ENCODE assay signal across 9 cellular contexts in genomic region chr5:181205735-181206401, GRCh38. TPM values are rescaled to one million over a fixed set of nuclear protein-coding genes. Genes with fewer than 3 reads are reported as not detected.
A peak's percentile ranks its signal among the peaks of the same experiment; 100 is the strongest.
DNase-seq lines count a peak whose midpoint lies in the region; ATAC-seq, FAIRE-seq and TF ChIP-seq lines count a peak whose summit lies in the region.
"Had no signal": no experiment of that assay in that cellular context is flagged by ENCODE, and none has a peak within 500 bp of the region (broad histone marks: within the 10 kb centered on the region; RNA-seq: fewer than 3 reads in every experiment).

No MANE protein-coding gene starts in this region.

- no peak overlapping the region for H2AK5ac ChIP-seq in H9 (ENCODE audit: insufficient read length, low read length)

- H3K4me1 ChIP-seq in H9 (ENCODE audit: insufficient read depth, low read length) (no peaks in the 10 kb centered on the region), left ventricle myocardium inferior (peaks cover 39% of the 10 kb centered on the region), small intestine (ENCODE audit: control insufficient read depth in 2 of 2, insufficient read depth in 1 of 2, low read depth in 1 of 2, low read length in 1 of 2) (no peaks in the 10 kb centered on the region)

- H4K20me1 ChIP-seq in H9 (ENCODE audit: control insufficient read depth, insufficient read depth, insufficient read length), result no peaks in the 10 kb centered on the region

- intact Hi-C loops in left ventricle myocardium inferior (cut with micrococcal nuclease), result no loop called here

- peaks cover 26% of the 10 kb centered on the region; the same call in 1 of the 2 replicates for H3K27me3 ChIP-seq in H9 (ENCODE audit: insufficient read depth, low read length)
- H3K27me3 ChIP-seq in left ventricle myocardium inferior (ENCODE audit: low read depth), result no peaks in the 10 kb centered on the region
- H3K27me3 ChIP-seq in small intestine (ENCODE audit: control insufficient read depth in 2 of 2, insufficient read depth in 2 of 2, low read length in 2 of 2), result no peaks in the 10 kb centered on the region

- H3K27me3 Mint-ChIP-seq in H9 (ENCODE audit: low read depth), result peaks cover 64% of the 10 kb centered on the region
- peaks cover 32% of the 10 kb centered on the region for H3K27me3 Mint-ChIP-seq in activated T-cell treated with anti-CD3 and anti-CD28 coated beads, Interleukin-2, amount 50 U/mL, for 24 hours

- peak overlapping the region; percentile 92 to 99 for H3K4me3 Mint-ChIP-seq in H9
- peak overlapping the region; percentile 84 for H3K4me3 Mint-ChIP-seq in activated T-cell treated with anti-CD3 and anti-CD28 coated beads, Interleukin-2, amount 50 U/mL, for 24 hours

- no peak overlapping the region for H4K5ac ChIP-seq in H9 (ENCODE audit: insufficient read length, low read depth, low read length)

- no peak overlapping the region for H2AFZ ChIP-seq in H9 (ENCODE audit: low read length)

- H4K91ac ChIP-seq in H9 (ENCODE audit: insufficient read length, low read depth, low read length), result no peak overlapping the region

- no peak overlapping the region for H4K8ac ChIP-seq in H9 (replicated peaks; ENCODE audit: insufficient read length, low read depth, low read length)

- H3K4me2 ChIP-seq in H9 (ENCODE audit: insufficient read depth, insufficient read length, low read length), result peak overlapping the region; percentile 92

- peaks cover 0 to 8% (median 0%) of the 10 kb centered on the region in 3 experiments; a peak in 2 of 7 replicates for H3K36me3 Mint-ChIP-seq in H9 (ENCODE audit: insufficient read depth in 1 of 3, low read depth in 3 of 3)
- H3K36me3 Mint-ChIP-seq in activated T-cell treated with anti-CD3 and anti-CD28 coated beads, Interleukin-2, amount 50 U/mL, for 24 hours (ENCODE audit: low read depth), result peaks cover 4% of the 10 kb centered on the region

- no peak overlapping the region for H2BK12ac ChIP-seq in H9 (ENCODE audit: insufficient read length, low read depth, low read length)

- no peaks in the 10 kb centered on the region for H3K79me2 ChIP-seq in H9 (ENCODE audit: insufficient read depth, low read length)

- no peak overlapping the region for H2BK15ac ChIP-seq in H9 (ENCODE audit: low read depth, low read length)

- H3K27ac ChIP-seq in H9 (ENCODE audit: insufficient read length, low read depth, low read length), result no peak overlapping the region
- peak overlapping the region; percentile 90 for H3K27ac ChIP-seq in left ventricle myocardium inferior (replicated peaks)
- H3K27ac ChIP-seq in small intestine (ENCODE audit: low read depth in 1 of 2, low read length in 1 of 2), result no peak overlapping the region

- no peak for ATAC-seq in GM18867 (IDR thresholded peaks at IDR 0.05; ENCODE audit: unreplicated experiment)

- peaks cover 22 to 31% of the 10 kb centered on the region in 2 experiments for H3K4me1 Mint-ChIP-seq in H9
- H3K4me1 Mint-ChIP-seq in activated T-cell treated with anti-CD3 and anti-CD28 coated beads, Interleukin-2, amount 50 U/mL, for 24 hours (ENCODE audit: low read depth), result peaks cover 36% of the 10 kb centered on the region

- H3K18ac ChIP-seq in H9 (ENCODE audit: insufficient read length, low read depth, low read length), result no peak overlapping the region

- H2BK20ac ChIP-seq in H9 (ENCODE audit: low read depth, low read length, poor library complexity, severe bottlenecking), result no peak overlapping the region

- peak overlapping the region; percentile 73 for H3K4me3 ChIP-seq in left ventricle myocardium inferior
- peak overlapping the region; percentile 4 to 55 for H3K4me3 ChIP-seq in small intestine (ENCODE audit: low read depth in 1 of 2, low read length in 2 of 2)

- TF ChIP-seq CTCF in H9 (conservative IDR thresholded peaks at IDR 0.05) (no peak), left ventricle myocardium inferior (IDR thresholded peaks at IDR 0.05; ENCODE audit: borderline replicate concordance) (no peak)

- peaks cover 26% of the 10 kb centered on the region for H3K23me2 ChIP-seq in H9 (ENCODE audit: insufficient read length, low read depth, low read length, poor library complexity, severe bottlenecking)

- peak overlapping the region; percentile 62 for H3K9ac ChIP-seq in H9 (ENCODE audit: extremely low read depth, insufficient read length, low read length)

- H3T11ph ChIP-seq in H9 (ENCODE audit: low read length), result no peak overlapping the region

- no peak for FAIRE-seq in small intestine (lab: Jason Lieb, UNC)

- no peaks in the 10 kb centered on the region for H3K79me1 ChIP-seq in H9 (ENCODE audit: insufficient read depth, low read depth, low read length, poor library complexity, severe bottlenecking)

- no peak overlapping the region for H3K4ac ChIP-seq in H9 (ENCODE audit: low read depth, low read length)

- H3K56ac ChIP-seq in H9 (ENCODE audit: insufficient read length, low read depth, low read length), result no peak overlapping the region

- no peaks in the 10 kb centered on the region for H3K9me3 ChIP-seq in H9 (ENCODE audit: control insufficient read depth, low read depth, low read length)
- H3K9me3 ChIP-seq in left ventricle myocardium inferior (replicated peaks), result no peaks in the 10 kb centered on the region
- H3K9me3 ChIP-seq in small intestine (ENCODE audit: control insufficient read depth, low read depth), result no peaks in the 10 kb centered on the region

- no CpG with 5 or more reads among the region's 30 CpGs for WGBS in H9 (ENCODE audit: extremely low coverage, insufficient read length, low lambda C conversion rate)
- WGBS in small intestine, 3 donors, result 4 to 8% (median 6%) methylated on average over 30 of the region's 30 CpGs

- H2BK120ac ChIP-seq in H9 (ENCODE audit: low read depth, low read length, poor library complexity, severe bottlenecking), result no peak overlapping the region

- no peak overlapping the region for H2BK5ac ChIP-seq in H9 (ENCODE audit: insufficient read length, low read length)

- H3K36me3 ChIP-seq in left ventricle myocardium inferior, result no peaks in the 10 kb centered on the region
- H3K36me3 ChIP-seq in small intestine (ENCODE audit: control insufficient read depth in 2 of 2, insufficient read depth in 2 of 2, low read length in 2 of 2), result no peaks in the 10 kb centered on the region

- no peak for DNase-seq in H9
- peak; percentile 64 for DNase-seq in activated T-cell treated with anti-CD3 and anti-CD28 coated beads, Interleukin-2, amount 50 U/mL, for 24 hours
- DNase-seq in left ventricle myocardium inferior, result no peak
- no peak for DNase-seq in small intestine
- no peak for DNase-seq in SKM-1 treated with dmso at 0.1 percent for 144 hours (lab: John Stamatoyannopoulos, UW; ENCODE audit: unreplicated experiment)
- no peak for DNase-seq in NCI-H146 (lab: John Stamatoyannopoulos, UW)
- DNase-seq in NCI-H1417 treated with DMSO at 0.1 percent for 48 hours (lab: John Stamatoyannopoulos, UW), result no peak

- no peak overlapping the region for H3K14ac ChIP-seq in H9 (ENCODE audit: insufficient read depth, low read length)

- no peak overlapping the region for H3K23ac ChIP-seq in H9 (ENCODE audit: insufficient read length, low read depth, low read length)

- no peak overlapping the region for H3K27ac Mint-ChIP-seq in H9
- H3K27ac Mint-ChIP-seq in activated T-cell treated with anti-CD3 and anti-CD28 coated beads, Interleukin-2, amount 50 U/mL, for 24 hours, result peak overlapping the region; percentile 95

- peaks cover 11 to 16% of the 10 kb centered on the region in 2 experiments; a peak in 3 of 5 replicates for H3K9me3 Mint-ChIP-seq in H9
- H3K9me3 Mint-ChIP-seq in activated T-cell treated with anti-CD3 and anti-CD28 coated beads, Interleukin-2, amount 50 U/mL, for 24 hours, result no peaks in the 10 kb centered on the region

RNA-seq across cellular contexts. Expression of gene TRIM7, which starts 0.9 kb away (rescaled TPM):
- total RNA-seq in H9 (2021) (not detected in 2 replicates), left ventricle myocardium inferior (6.4 TPM)
- polyA plus RNA-seq in small intestine, result 1 to 10 TPM in 1 of 3 donors, under 1 TPM in 1, not detected in 1; 0.89 to 2.1 TPM

RNA-seq across cellular contexts. Expression of gene TRIM41, which starts 17.2 kb away (rescaled TPM):
- total RNA-seq in H9 (2021) (33.5 and 34.2 TPM in 2 replicates), left ventricle myocardium inferior (26.4 TPM)
- 10 to 100 TPM; 19.2 to 25.0 (median 20.3) TPM for polyA plus RNA-seq in small intestine

RNA-seq across cellular contexts. Expression of gene RACK1, which starts 37.8 kb away (rescaled TPM):
- 2,548 and 2,552 TPM in 2 replicates for total RNA-seq in H9 (2021)
- total RNA-seq in left ventricle myocardium inferior, result 628 TPM
- polyA plus RNA-seq in small intestine, result 1,000 to 10,000 TPM; 1,482 to 2,699 (median 2,196) TPM

RNA-seq across cellular contexts. Expression of gene TRIM52, which starts 55.1 kb away (rescaled TPM):
- 5.1 and 5.7 TPM in 2 replicates for total RNA-seq in H9 (2021)
- 8.5 TPM for total RNA-seq in left ventricle myocardium inferior
- polyA plus RNA-seq in small intestine, result 1 to 10 TPM; 2.4 to 7.8 (median 6.5) TPM

RNA-seq across cellular contexts. Expression of gene OR2V2, which starts 58.5 kb away (rescaled TPM):
- total RNA-seq in H9 (2021) (not detected in 2 replicates), left ventricle myocardium inferior (not detected)
- not detected for polyA plus RNA-seq in small intestine
- total RNA-seq: NCI-H460 had no signal
